9 cellular contexts compared by ENCODE assay signal in genomic region chr4:139509727-139510410, GRCh38. TPM values are rescaled to one million over a fixed set of nuclear protein-coding genes. Genes with fewer than 3 reads are reported as not detected.
DNase-seq lines count a peak whose midpoint lies in the region; ATAC-seq and TF ChIP-seq lines count a peak whose summit lies in the region.
"Had no signal": no experiment of that assay in that cellular context is flagged by ENCODE, and none has a peak within 500 bp of the region (broad histone marks: within the 10 kb centered on the region; RNA-seq: fewer than 3 reads in every experiment).

No MANE protein-coding gene starts in this region.

- no peak overlapping the region for H3K4me2 ChIP-seq in osteoblast (ENCODE audit: insufficient read depth, low read length)

- TF ChIP-seq EP300 in transverse colon (IDR thresholded peaks at IDR 0.05; ENCODE audit: low read depth), result no peak

- peak; percentile 35; the same call in 1 of the 3 replicates for TF ChIP-seq CTCF in GM12872 (IDR thresholded peaks at IDR 0.05; ENCODE audit: insufficient read depth, low read depth, low read length)
- peak; percentile 52 for TF ChIP-seq CTCF in osteoblast (IDR thresholded peaks at IDR 0.05; ENCODE audit: extremely low read depth, low read depth, low read length)
- peak in 2 of 5 experiments; percentile 13 to 28 for TF ChIP-seq CTCF in transverse colon (IDR thresholded peaks at IDR 0.05)

- TF ChIP-seq POLR2A in transverse colon (IDR thresholded peaks at IDR 0.05), result no peak

- H3K4me3 ChIP-seq in osteoblast (ENCODE audit: insufficient read depth, low read length) (no peak overlapping the region), transverse colon (no peak overlapping the region)

- in situ Hi-C loops in transverse colon (cut with MboI; ENCODE audit: low pct_ligation_motif_present in 1 of 4, low pct_unique_long_range_greater_than_20kb in 1 of 4, low sequenced_read_pairs in 3 of 4), result no loop called here

- H3K27me3 ChIP-seq in osteoblast (ENCODE audit: insufficient read depth, low read length), result no peaks in the 10 kb centered on the region
- no peaks in the 10 kb centered on the region for H3K27me3 ChIP-seq in transverse colon

- H4K20me1 ChIP-seq in osteoblast (ENCODE audit: insufficient read depth, low read length), result peaks cover 3% of the 10 kb centered on the region

- H3K36me3 ChIP-seq in osteoblast (ENCODE audit: insufficient read depth, low read length) (peaks cover 73% of the 10 kb centered on the region), transverse colon (peaks cover 0 to 8% (median 0%) of the 10 kb centered on the region in 4 donors)

- no peaks in the 10 kb centered on the region for H3K4me1 ChIP-seq in osteoblast (ENCODE audit: insufficient read depth, low read length)
- no peaks in the 10 kb centered on the region for H3K4me1 ChIP-seq in transverse colon

- H3K9me3 ChIP-seq in osteoblast (ENCODE audit: low read depth, low read length) (no peaks in the 10 kb centered on the region), transverse colon (no peaks in the 10 kb centered on the region)

- no peak overlapping the region for H2AFZ ChIP-seq in osteoblast (ENCODE audit: low read length)

- no peaks in the 10 kb centered on the region for H3K79me2 ChIP-seq in osteoblast (ENCODE audit: insufficient read depth, low read length)

- H3K27ac ChIP-seq in osteoblast (ENCODE audit: low read depth, low read length) (no peak overlapping the region), transverse colon (no peak overlapping the region)

- intact Hi-C loops in transverse colon (cut with DNase I; ENCODE audit: low total_unique reads), result no loop called here

- 87% methylated on average over 6 of the region's 6 CpGs; no CpG with 5 or more reads in 1 of the 2 donors for WGBS in transverse colon (ENCODE audit: low coverage in 1 of 2), 2 donors

- ATAC-seq in esophagus mucosa, result peak; percentile 67
- no peak for ATAC-seq in GM21367 (IDR thresholded peaks at IDR 0.05; ENCODE audit: unreplicated experiment)

- DNase-seq in NCI-H69 (lab: John Stamatoyannopoulos, UW) (peak; percentile 3), osteoblast (ENCODE audit: insufficient read length, low spot score, missing footprints) (no peak), GM19238 (ENCODE audit: insufficient read length, low spot score) (no peak), NCI-H345 (lab: John Stamatoyannopoulos, UW) (no peak), transverse colon (no peak)
- DNase-seq: activated CD8-positive, alpha-beta memory T cell treated with anti-CD3 and anti-CD28 coated beads, Interleukin-2, amount 50 U/mL, for 4 hours had no signal

RNA-seq across cellular contexts. Expression of gene SETD7, which starts 46.1 kb away (rescaled TPM):
- total RNA-seq in esophagus mucosa (19.9 TPM), osteoblast (99.5 and 108 TPM in 2 replicates), transverse colon (10 to 100 TPM; 19.7 to 31.3 (median 24.8) TPM)

RNA-seq across cellular contexts. Expression of gene RAB33B, which starts 55.9 kb away (rescaled TPM):
- total RNA-seq in esophagus mucosa (4.0 TPM), osteoblast (24.2 and 24.6 TPM in 2 replicates), transverse colon (1 to 10 TPM; 6.8 to 8.1 (median 7.1) TPM)
